17 cellular contexts compared by ENCODE assay signal in genomic region chr11:17434108-17434507, GRCh38. TPM values are rescaled to one million over a fixed set of nuclear protein-coding genes. Genes with fewer than 3 reads are reported as not detected.
DNase-seq lines count a peak whose midpoint lies in the region; ATAC-seq and TF ChIP-seq lines count a peak whose summit lies in the region.
"Had no signal": no experiment of that assay in that cellular context is flagged by ENCODE, and none has a peak within 500 bp of the region (broad histone marks: within the 10 kb centered on the region; RNA-seq: fewer than 3 reads in every experiment).

No MANE protein-coding gene starts in this region.

- H3K4me1 ChIP-seq in BLaER1 (peaks cover 100% of the 10 kb centered on the region), neural progenitor cell (peaks cover 15% of the 10 kb centered on the region), ascending aorta (peaks cover 3 to 7% of the 10 kb centered on the region in 2 donors)

- H3K9ac ChIP-seq in BLaER1 (no peak overlapping the region), neural progenitor cell (no peak overlapping the region)

- DNase-seq in NCI-H82 treated with DMSO at 0.1 percent for 48 hours (lab: John Stamatoyannopoulos, UW; ENCODE audit: unreplicated experiment) (peak; percentile 92), neural progenitor cell (ENCODE audit: low spot score) (no peak), ascending aorta (ENCODE audit: low spot score in 2 of 2) (no peak), osteocyte (ENCODE audit: extremely low spot score, unreplicated experiment) (no peak), GM03348 (ENCODE audit: low spot score) (no peak)
- DNase-seq: 8988T; CD4-positive, alpha-beta memory T cell; COR-L47; DMS53; GF-D8; GOT3; H9 had no signal

- H3K27me3 Mint-ChIP-seq in neural progenitor cell (ENCODE audit: insufficient read depth, low read depth) (peaks cover 17% of the 10 kb centered on the region), osteocyte (ENCODE audit: unreplicated experiment) (peaks cover 44% of the 10 kb centered on the region)

- no peak overlapping the region for H3K4me3 ChIP-seq in BLaER1
- no peak overlapping the region for H3K4me3 ChIP-seq in neural progenitor cell
- H3K4me3 ChIP-seq in ascending aorta: no peak overlapping the region

- no peak overlapping the region for H3K27ac Mint-ChIP-seq in neural progenitor cell
- no peak overlapping the region for H3K27ac Mint-ChIP-seq in osteocyte (ENCODE audit: unreplicated experiment)
- H3K27ac Mint-ChIP-seq: CD4-positive, alpha-beta memory T cell; H9 had no signal

- H3K4me1 Mint-ChIP-seq in neural progenitor cell: peaks cover 31% of the 10 kb centered on the region
- no peaks in the 10 kb centered on the region for H3K4me1 Mint-ChIP-seq in osteocyte (ENCODE audit: unreplicated experiment)

- H3K36me3 Mint-ChIP-seq in neural progenitor cell (peaks cover 1% of the 10 kb centered on the region), osteocyte (ENCODE audit: unreplicated experiment) (no peaks in the 10 kb centered on the region)
- H3K36me3 Mint-ChIP-seq: CD4-positive, alpha-beta memory T cell had no signal

- no peak overlapping the region for H2AFZ ChIP-seq in neural progenitor cell (replicated peaks)

- no peak for ATAC-seq in HG02973 (IDR thresholded peaks at IDR 0.05; ENCODE audit: unreplicated experiment)

- H3K4me2 ChIP-seq in BLaER1 (peak overlapping the region; percentile 89), neural progenitor cell (peak overlapping the region; percentile 57)

- H3K27ac ChIP-seq in BLaER1 (no peak overlapping the region), KOPT-K1 (ENCODE audit: low read depth, low read length, poor library complexity, severe bottlenecking) (peak overlapping the region; percentile 2), neural progenitor cell (no peak overlapping the region), ascending aorta (no peak overlapping the region)
- H3K27ac ChIP-seq: C4-2B, HL-60 had no signal

- no peaks in the 10 kb centered on the region for H3K27me3 ChIP-seq in BLaER1
- H3K27me3 ChIP-seq in neural progenitor cell: peaks cover 6% of the 10 kb centered on the region
- H3K27me3 ChIP-seq in ascending aorta: no peaks in the 10 kb centered on the region

- H3K9me3 ChIP-seq in BLaER1 (no peaks in the 10 kb centered on the region), KOPT-K1 (ENCODE audit: insufficient read depth, low read length, poor library complexity, severe bottlenecking) (no peaks in the 10 kb centered on the region), neural progenitor cell (ENCODE audit: low read depth) (no peaks in the 10 kb centered on the region), ascending aorta (no peaks in the 10 kb centered on the region)

- no peaks in the 10 kb centered on the region for H3F3A ChIP-seq in neural progenitor cell (ENCODE audit: low read depth)

- intact Hi-C loops in ascending aorta (cut with DNase I): no loop called here

- H3K4me3 Mint-ChIP-seq in neural progenitor cell (no peak overlapping the region), osteocyte (ENCODE audit: unreplicated experiment) (no peak overlapping the region)
- H3K4me3 Mint-ChIP-seq: CD4-positive, alpha-beta memory T cell; H9 had no signal

- TF ChIP-seq CTCF in neural progenitor cell (IDR thresholded peaks at IDR 0.05): no peak
- no peak for TF ChIP-seq CTCF in ascending aorta (IDR thresholded peaks at IDR 0.05)
- TF ChIP-seq CTCF in osteocyte (IDR thresholded peaks at IDR 0.05): no peak

- H3K9me3 Mint-ChIP-seq in neural progenitor cell (peaks cover 2% of the 10 kb centered on the region), osteocyte (ENCODE audit: unreplicated experiment) (no peaks in the 10 kb centered on the region)
- H3K9me3 Mint-ChIP-seq: CD4-positive, alpha-beta memory T cell; H9 had no signal

- H3K79me2 ChIP-seq in neural progenitor cell (ENCODE audit: low read depth): no peaks in the 10 kb centered on the region

- H4K20me1 ChIP-seq in BLaER1 (no peaks in the 10 kb centered on the region), neural progenitor cell (ENCODE audit: low read depth) (no peaks in the 10 kb centered on the region)

- H3K36me3 ChIP-seq in BLaER1: no peaks in the 10 kb centered on the region
- no peaks in the 10 kb centered on the region for H3K36me3 ChIP-seq in KOPT-K1 (ENCODE audit: insufficient read depth, low read length)
- no peaks in the 10 kb centered on the region for H3K36me3 ChIP-seq in neural progenitor cell
- H3K36me3 ChIP-seq in ascending aorta: no peaks in the 10 kb centered on the region

RNA-seq across cellular contexts. Expression of gene ABCC8, which starts 42.5 kb away (rescaled TPM):
- 0.32 and 4.2 TPM in 2 replicates for total RNA-seq in neural progenitor cell (ENCODE audit: low replicate concordance)
- total RNA-seq in ascending aorta: not detected
- total RNA-seq in osteocyte: not detected in 2 replicates
- total RNA-seq: CD4-positive, alpha-beta memory T cell had no signal

RNA-seq across cellular contexts. Expression of gene KCNJ11, which starts 45.6 kb away (rescaled TPM):
- 1.9 and 5.0 TPM in 2 replicates for total RNA-seq in neural progenitor cell (ENCODE audit: low replicate concordance)
- not detected for total RNA-seq in ascending aorta
- not detected in 2 replicates for total RNA-seq in osteocyte
- total RNA-seq: CD4-positive, alpha-beta memory T cell had no signal
